8 cellular contexts compared by ENCODE assay signal in the genomic region with DNA sequence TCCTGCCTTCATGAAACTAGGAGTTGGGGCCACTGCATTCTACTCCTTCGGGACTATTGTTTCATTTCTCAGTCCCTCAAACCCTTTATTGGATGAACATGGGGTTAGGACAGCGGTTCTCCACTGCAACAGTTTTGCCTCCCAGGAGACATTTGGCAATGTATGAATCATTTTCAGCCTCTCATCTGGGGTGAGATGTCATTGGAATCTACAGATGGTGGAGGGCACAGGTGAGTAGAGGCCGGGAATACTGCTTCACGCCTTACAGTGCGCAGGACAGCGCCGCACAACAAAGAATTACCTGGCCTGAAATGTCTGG. TPM values are rescaled to one million over a fixed set of nuclear protein-coding genes. Genes with fewer than 3 reads are reported as not detected.
DNase-seq lines count a peak whose midpoint lies in the region; ATAC-seq lines count a peak whose summit lies in the region.

No MANE protein-coding gene starts in this region.

- H3K9me3 Mint-ChIP-seq in activated T-helper 2 cell treated with anti-CD3 and anti-CD28 coated beads, Interferon-gamma antibody, Interleukin-2, Interleukin-4, amounts not matched to agents 10 μg/mL and 5 μg/mL and 100 μg/mL, durations not matched to agents 14 hours and 24 hours and 36 hours = no peaks in the 10 kb centered on the region
- H3K9me3 Mint-ChIP-seq in stimulated activated memory B cell treated with anti-CD40 and anti-IgM and Interleukin-4, amounts not matched to agents 10 μg/mL and 1 μg/mL and 100 μg/mL, for 72 hours = no peaks in the 10 kb centered on the region

- peak overlapping the region; percentile 89 for H3K4me3 Mint-ChIP-seq in activated T-helper 2 cell treated with anti-CD3 and anti-CD28 coated beads, Interferon-gamma antibody, Interleukin-2, Interleukin-4, amounts not matched to agents 10 μg/mL and 5 μg/mL and 100 μg/mL, durations not matched to agents 14 hours and 24 hours and 36 hours (ENCODE audit: low read depth)
- H3K4me3 Mint-ChIP-seq in stimulated activated memory B cell treated with anti-CD40 and anti-IgM and Interleukin-4, amounts not matched to agents 10 μg/mL and 1 μg/mL and 100 μg/mL, for 72 hours = peak overlapping the region; percentile 88

- no peak for DNase-seq in activated T-helper 2 cell treated with anti-CD3 and anti-CD28 coated beads, Interferon-gamma antibody, Interleukin-2, Interleukin-4, amounts not matched to agents 10 μg/mL and 5 μg/mL and 100 μg/mL, durations not matched to agents 14 hours and 24 hours and 36 hours (ENCODE audit: low spot score)
- DNase-seq in putamen (ENCODE audit: low spot score) (no peak), HK-2 (ENCODE audit: unreplicated experiment) (no peak)

- H3K9me3 ChIP-seq in HUES6 (ENCODE audit: control insufficient read depth, insufficient read depth, low read depth, low read length) = no peaks in the 10 kb centered on the region

- peaks cover 7% of the 10 kb centered on the region for H3K4me1 ChIP-seq in HUES6 (ENCODE audit: control insufficient read depth, insufficient read depth, low read length)

- no peaks in the 10 kb centered on the region for H3K27me3 ChIP-seq in HUES6 (ENCODE audit: control insufficient read depth, insufficient read depth, low read length)

- intact Hi-C loops in activated T-helper 2 cell treated with anti-CD3 and anti-CD28 coated beads, Interferon-gamma antibody, Interleukin-2, Interleukin-4, amounts not matched to agents 10 μg/mL and 5 μg/mL and 100 μg/mL, durations not matched to agents 14 hours and 24 hours and 36 hours (cut with micrococcal nuclease) = loop anchor here (5.0 kb wide), 2 partner anchors 60 to 240 kb away; partner anchors contain the start of genes GPR137C, STYX and TXNDC16

- H3K27ac Mint-ChIP-seq in activated T-helper 2 cell treated with anti-CD3 and anti-CD28 coated beads, Interferon-gamma antibody, Interleukin-2, Interleukin-4, amounts not matched to agents 10 μg/mL and 5 μg/mL and 100 μg/mL, durations not matched to agents 14 hours and 24 hours and 36 hours = peak overlapping the region; percentile 73
- peak overlapping the region; percentile 88 for H3K27ac Mint-ChIP-seq in stimulated activated memory B cell treated with anti-CD40 and anti-IgM and Interleukin-4, amounts not matched to agents 10 μg/mL and 1 μg/mL and 100 μg/mL, for 72 hours

- H3K9ac ChIP-seq in HUES6 (ENCODE audit: low read length) = peak overlapping the region; percentile 36

- ATAC-seq in stimulated activated memory B cell treated with anti-CD40 and anti-IgM and Interleukin-4, amounts not matched to agents 10 μg/mL and 1 μg/mL and 100 μg/mL, for 72 hours = no peak
- ATAC-seq in GM21576 (IDR thresholded peaks at IDR 0.05; ENCODE audit: unreplicated experiment) (no peak), GM18867 (IDR thresholded peaks at IDR 0.05; ENCODE audit: unreplicated experiment) (no peak)

- H3K4me3 ChIP-seq in HUES6 (ENCODE audit: low read depth, low read length) = peak overlapping the region; percentile 48
- peak overlapping the region; percentile 38 for H3K4me3 ChIP-seq in iPS-11a (ENCODE audit: low read depth, low read length)

- peak overlapping the region; percentile 54; the same call in 1 of the 2 replicates for H3K27ac ChIP-seq in HUES6 (ENCODE audit: low read depth, low read length)

- H3K27me3 Mint-ChIP-seq in activated T-helper 2 cell treated with anti-CD3 and anti-CD28 coated beads, Interferon-gamma antibody, Interleukin-2, Interleukin-4, amounts not matched to agents 10 μg/mL and 5 μg/mL and 100 μg/mL, durations not matched to agents 14 hours and 24 hours and 36 hours (ENCODE audit: low read depth) = no peaks in the 10 kb centered on the region
- no peaks in the 10 kb centered on the region for H3K27me3 Mint-ChIP-seq in stimulated activated memory B cell treated with anti-CD40 and anti-IgM and Interleukin-4, amounts not matched to agents 10 μg/mL and 1 μg/mL and 100 μg/mL, for 72 hours

- H3K36me3 Mint-ChIP-seq in activated T-helper 2 cell treated with anti-CD3 and anti-CD28 coated beads, Interferon-gamma antibody, Interleukin-2, Interleukin-4, amounts not matched to agents 10 μg/mL and 5 μg/mL and 100 μg/mL, durations not matched to agents 14 hours and 24 hours and 36 hours (ENCODE audit: low read depth) = peaks cover 15% of the 10 kb centered on the region
- no peaks in the 10 kb centered on the region for H3K36me3 Mint-ChIP-seq in stimulated activated memory B cell treated with anti-CD40 and anti-IgM and Interleukin-4, amounts not matched to agents 10 μg/mL and 1 μg/mL and 100 μg/mL, for 72 hours

- H3K36me3 ChIP-seq in HUES6 (ENCODE audit: control insufficient read depth, insufficient read depth, low read length) = no peaks in the 10 kb centered on the region

- peaks cover 27% of the 10 kb centered on the region for H3K4me1 Mint-ChIP-seq in activated T-helper 2 cell treated with anti-CD3 and anti-CD28 coated beads, Interferon-gamma antibody, Interleukin-2, Interleukin-4, amounts not matched to agents 10 μg/mL and 5 μg/mL and 100 μg/mL, durations not matched to agents 14 hours and 24 hours and 36 hours (ENCODE audit: low read depth)
- H3K4me1 Mint-ChIP-seq in stimulated activated memory B cell treated with anti-CD40 and anti-IgM and Interleukin-4, amounts not matched to agents 10 μg/mL and 1 μg/mL and 100 μg/mL, for 72 hours = peaks cover 27% of the 10 kb centered on the region

RNA-seq across cellular contexts. Expression of gene GNPNAT1, which starts 0.6 kb away (rescaled TPM):
- 29.4 and 34.8 TPM in 2 replicates for total RNA-seq in activated T-helper 2 cell treated with anti-CD3 and anti-CD28 coated beads, Interferon-gamma antibody, Interleukin-2, Interleukin-4, amounts not matched to agents 10 μg/mL and 5 μg/mL and 100 μg/mL, durations not matched to agents 14 hours and 24 hours and 36 hours
